1 cellular context compared by ENCODE assay signal in genomic region chr4:186260504-186261448, GRCh38.
TF ChIP-seq lines count a peak whose summit lies in the region.

No MANE protein-coding gene starts in this region.

TF ChIP-seq in HepG2, 621 proteins besides CTCF, POLR2A, EP300 and RAD21 (continued from another document and continues in another):
- TF ChIP-seq HCFC1 (IDR thresholded peaks at IDR 0.05; ENCODE audit: low read depth, low read length) (no peak; the same call in 1 of the 2 replicates), EED (CRISPR knock-in tag; IDR thresholded peaks at IDR 0.05) (peak; percentile 84; the same call in 1 of the 2 replicates), TEAD3 (CRISPR knock-in tag; optimal IDR thresholded peaks at IDR 0.05; ENCODE audit: borderline replicate concordance) (peak; percentile 46), STAT5B (CRISPR knock-in tag; IDR thresholded peaks at IDR 0.05) (0 out of 2 replicates have a peak, but pooled peaks have one; percentile 81), NRL (CRISPR knock-in tag; IDR thresholded peaks at IDR 0.05; ENCODE audit: borderline replicate concordance) (peak; percentile 94), ARNTL (CRISPR knock-in tag; IDR thresholded peaks at IDR 0.05) (peak; percentile 97), ZNF333 (CRISPR knock-in tag; IDR thresholded peaks at IDR 0.05; ENCODE audit: borderline replicate concordance) (peak; percentile 80; the same call in 1 of the 2 replicates), NKX3-1 (CRISPR knock-in tag; IDR thresholded peaks at IDR 0.05) (peak; percentile 84; the same call in 1 of the 2 replicates), ZFP41 (CRISPR knock-in tag; IDR thresholded peaks at IDR 0.05; ENCODE audit: borderline replicate concordance) (peak; percentile 91), FOXC1 (CRISPR knock-in tag; IDR thresholded peaks at IDR 0.05; ENCODE audit: borderline replicate concordance) (peak; percentile 96), ZNF687 (CRISPR knock-in tag; IDR thresholded peaks at IDR 0.05) (peak; percentile 99), RELA (CRISPR knock-in tag; IDR thresholded peaks at IDR 0.05) (peak; percentile 64; the same call in 1 of the 2 replicates), JUND (CRISPR knock-in tag; IDR thresholded peaks at IDR 0.05) (peak; percentile 53; the same call in 1 of the 2 replicates), ZBTB1 (CRISPR knock-in tag; IDR thresholded peaks at IDR 0.05; ENCODE audit: borderline replicate concordance) (peak; percentile 58; the same call in 1 of the 2 replicates), FLYWCH1 (CRISPR knock-in tag; IDR thresholded peaks at IDR 0.05) (no peak), MATR3 (CRISPR knock-in tag; IDR thresholded peaks at IDR 0.05) (no peak), KMT2B (CRISPR knock-in tag; IDR thresholded peaks at IDR 0.05) (peak; percentile 57), CREB1 (IDR thresholded peaks at IDR 0.05) (peak; percentile 21; the same call in 1 of the 2 replicates), CREB1 (CRISPR knock-in tag; IDR thresholded peaks at IDR 0.05) (peak; percentile 38), TARDBP (CRISPR knock-in tag; IDR thresholded peaks at IDR 0.05) (peak; percentile 49; the same call in 1 of the 2 replicates), TP53 (CRISPR knock-in tag; conservative IDR thresholded peaks at IDR 0.05) (0 out of 2 replicates have a peak, but pooled peaks have one; percentile 15), SMAD3 (CRISPR knock-in tag; IDR thresholded peaks at IDR 0.05) (peak; percentile 75; the same call in 1 of the 2 replicates), CCDC6 (CRISPR knock-in tag; IDR thresholded peaks at IDR 0.05) (peak; percentile 84), ZNF616 (CRISPR knock-in tag; IDR thresholded peaks at IDR 0.05; ENCODE audit: low read depth) (peak; percentile 91), TFDP2 (CRISPR knock-in tag; IDR thresholded peaks at IDR 0.05) (peak; percentile 74), NPAS2 (CRISPR knock-in tag; IDR thresholded peaks at IDR 0.05; ENCODE audit: borderline replicate concordance) (peak; percentile 81; the same call in 1 of the 2 replicates), ZFP82 (CRISPR knock-in tag; IDR thresholded peaks at IDR 0.05; ENCODE audit: borderline replicate concordance) (no peak), HNRNPL (IDR thresholded peaks at IDR 0.05; ENCODE audit: low read depth, low read length) (peak; percentile 82; the same call in 1 of the 2 replicates), ZFP36L2 (CRISPR knock-in tag; IDR thresholded peaks at IDR 0.05) (no peak), ZNF251 (CRISPR knock-in tag; IDR thresholded peaks at IDR 0.05) (0 out of 2 replicates have a peak, but pooled peaks have one; percentile 91), FOXA1 (IDR thresholded peaks at IDR 0.05) (no peak), FOXA1 (CRISPR knock-in tag; IDR thresholded peaks at IDR 0.05) (no peak), ZBTB33 (CRISPR knock-in tag; IDR thresholded peaks at IDR 0.05) (peak; percentile 91), MEIS1 (CRISPR knock-in tag; IDR thresholded peaks at IDR 0.05; ENCODE audit: borderline replicate concordance) (peak; percentile 87), ZNF619 (CRISPR knock-in tag; IDR thresholded peaks at IDR 0.05) (0 out of 2 replicates have a peak, but pooled peaks have one; percentile 48)
- TF ChIP-seq, protein P1, sequence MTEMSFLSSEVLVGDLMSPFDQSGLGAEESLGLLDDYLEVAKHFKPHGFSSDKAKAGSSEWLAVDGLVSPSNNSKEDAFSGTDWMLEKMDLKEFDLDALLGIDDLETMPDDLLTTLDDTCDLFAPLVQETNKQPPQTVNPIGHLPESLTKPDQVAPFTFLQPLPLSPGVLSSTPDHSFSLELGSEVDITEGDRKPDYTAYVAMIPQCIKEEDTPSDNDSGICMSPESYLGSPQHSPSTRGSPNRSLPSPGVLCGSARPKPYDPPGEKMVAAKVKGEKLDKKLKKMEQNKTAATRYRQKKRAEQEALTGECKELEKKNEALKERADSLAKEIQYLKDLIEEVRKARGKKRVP (CRISPR knock-in tag; IDR thresholded peaks at IDR 0.05), result peak in 1 of 2 experiments; percentile 37; a peak in 2 of 4 replicates
- TF ChIP-seq, protein P2, sequence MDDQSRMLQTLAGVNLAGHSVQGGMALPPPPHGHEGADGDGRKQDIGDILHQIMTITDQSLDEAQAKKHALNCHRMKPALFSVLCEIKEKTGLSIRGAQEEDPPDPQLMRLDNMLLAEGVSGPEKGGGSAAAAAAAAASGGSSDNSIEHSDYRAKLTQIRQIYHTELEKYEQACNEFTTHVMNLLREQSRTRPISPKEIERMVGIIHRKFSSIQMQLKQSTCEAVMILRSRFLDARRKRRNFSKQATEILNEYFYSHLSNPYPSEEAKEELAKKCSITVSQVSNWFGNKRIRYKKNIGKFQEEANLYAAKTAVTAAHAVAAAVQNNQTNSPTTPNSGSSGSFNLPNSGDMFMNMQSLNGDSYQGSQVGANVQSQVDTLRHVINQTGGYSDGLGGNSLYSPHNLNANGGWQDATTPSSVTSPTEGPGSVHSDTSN (CRISPR knock-in tag; IDR thresholded peaks at IDR 0.05; ENCODE audit: borderline replicate concordance), result no peak
- TF ChIP-seq, protein P3, sequence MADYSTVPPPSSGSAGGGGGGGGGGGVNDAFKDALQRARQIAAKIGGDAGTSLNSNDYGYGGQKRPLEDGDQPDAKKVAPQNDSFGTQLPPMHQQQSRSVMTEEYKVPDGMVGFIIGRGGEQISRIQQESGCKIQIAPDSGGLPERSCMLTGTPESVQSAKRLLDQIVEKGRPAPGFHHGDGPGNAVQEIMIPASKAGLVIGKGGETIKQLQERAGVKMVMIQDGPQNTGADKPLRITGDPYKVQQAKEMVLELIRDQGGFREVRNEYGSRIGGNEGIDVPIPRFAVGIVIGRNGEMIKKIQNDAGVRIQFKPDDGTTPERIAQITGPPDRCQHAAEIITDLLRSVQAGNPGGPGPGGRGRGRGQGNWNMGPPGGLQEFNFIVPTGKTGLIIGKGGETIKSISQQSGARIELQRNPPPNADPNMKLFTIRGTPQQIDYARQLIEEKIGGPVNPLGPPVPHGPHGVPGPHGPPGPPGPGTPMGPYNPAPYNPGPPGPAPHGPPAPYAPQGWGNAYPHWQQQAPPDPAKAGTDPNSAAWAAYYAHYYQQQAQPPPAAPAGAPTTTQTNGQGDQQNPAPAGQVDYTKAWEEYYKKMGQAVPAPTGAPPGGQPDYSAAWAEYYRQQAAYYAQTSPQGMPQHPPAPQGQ (CRISPR knock-in tag; IDR thresholded peaks at IDR 0.05; ENCODE audit: borderline replicate concordance), result no peak
- TF ChIP-seq, protein P4, sequence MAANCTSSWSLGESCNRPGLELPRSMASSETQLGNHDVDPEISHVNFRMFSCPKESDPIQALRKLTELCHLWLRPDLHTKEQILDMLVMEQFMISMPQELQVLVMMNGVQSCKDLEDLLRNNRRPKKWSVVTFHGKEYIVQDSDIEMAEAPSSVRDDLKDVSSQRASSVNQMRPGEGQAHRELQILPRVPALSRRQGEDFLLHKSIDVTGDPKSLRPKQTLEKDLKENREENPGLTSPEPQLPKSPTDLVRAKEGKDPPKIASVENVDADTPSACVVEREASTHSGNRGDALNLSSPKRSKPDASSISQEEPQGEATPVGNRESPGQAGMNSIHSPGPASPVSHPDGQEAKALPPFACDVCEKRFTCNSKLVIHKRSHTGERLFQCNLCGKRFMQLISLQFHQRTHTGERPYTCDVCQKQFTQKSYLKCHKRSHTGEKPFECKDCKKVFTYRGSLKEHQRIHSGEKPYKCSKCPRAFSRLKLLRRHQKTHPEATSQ (CRISPR knock-in tag; IDR thresholded peaks at IDR 0.05; ENCODE audit: borderline replicate concordance), result peak; percentile 53
- TF ChIP-seq, protein P5, sequence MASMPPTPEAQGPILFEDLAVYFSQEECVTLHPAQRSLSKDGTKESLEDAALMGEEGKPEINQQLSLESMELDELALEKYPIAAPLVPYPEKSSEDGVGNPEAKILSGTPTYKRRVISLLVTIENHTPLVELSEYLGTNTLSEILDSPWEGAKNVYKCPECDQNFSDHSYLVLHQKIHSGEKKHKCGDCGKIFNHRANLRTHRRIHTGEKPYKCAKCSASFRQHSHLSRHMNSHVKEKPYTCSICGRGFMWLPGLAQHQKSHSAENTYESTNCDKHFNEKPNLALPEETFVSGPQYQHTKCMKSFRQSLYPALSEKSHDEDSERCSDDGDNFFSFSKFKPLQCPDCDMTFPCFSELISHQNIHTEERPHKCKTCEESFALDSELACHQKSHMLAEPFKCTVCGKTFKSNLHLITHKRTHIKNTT (CRISPR knock-in tag; IDR thresholded peaks at IDR 0.05), result no peak
- TF ChIP-seq, protein P6, sequence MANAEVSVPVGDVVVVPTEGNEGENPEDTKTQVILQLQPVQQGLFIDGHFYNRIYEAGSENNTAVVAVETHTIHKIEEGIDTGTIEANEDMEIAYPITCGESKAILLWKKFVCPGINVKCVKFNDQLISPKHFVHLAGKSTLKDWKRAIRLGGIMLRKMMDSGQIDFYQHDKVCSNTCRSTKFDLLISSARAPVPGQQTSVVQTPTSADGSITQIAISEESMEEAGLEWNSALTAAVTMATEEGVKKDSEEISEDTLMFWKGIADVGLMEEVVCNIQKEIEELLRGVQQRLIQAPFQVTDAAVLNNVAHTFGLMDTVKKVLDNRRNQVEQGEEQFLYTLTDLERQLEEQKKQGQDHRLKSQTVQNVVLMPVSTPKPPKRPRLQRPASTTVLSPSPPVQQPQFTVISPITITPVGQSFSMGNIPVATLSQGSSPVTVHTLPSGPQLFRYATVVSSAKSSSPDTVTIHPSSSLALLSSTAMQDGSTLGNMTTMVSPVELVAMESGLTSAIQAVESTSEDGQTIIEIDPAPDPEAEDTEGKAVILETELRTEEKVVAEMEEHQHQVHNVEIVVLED (CRISPR knock-in tag; IDR thresholded peaks at IDR 0.05; ENCODE audit: borderline replicate concordance), result peak; percentile 44; the same call in 1 of the 2 replicates
- TF ChIP-seq, protein P7, sequence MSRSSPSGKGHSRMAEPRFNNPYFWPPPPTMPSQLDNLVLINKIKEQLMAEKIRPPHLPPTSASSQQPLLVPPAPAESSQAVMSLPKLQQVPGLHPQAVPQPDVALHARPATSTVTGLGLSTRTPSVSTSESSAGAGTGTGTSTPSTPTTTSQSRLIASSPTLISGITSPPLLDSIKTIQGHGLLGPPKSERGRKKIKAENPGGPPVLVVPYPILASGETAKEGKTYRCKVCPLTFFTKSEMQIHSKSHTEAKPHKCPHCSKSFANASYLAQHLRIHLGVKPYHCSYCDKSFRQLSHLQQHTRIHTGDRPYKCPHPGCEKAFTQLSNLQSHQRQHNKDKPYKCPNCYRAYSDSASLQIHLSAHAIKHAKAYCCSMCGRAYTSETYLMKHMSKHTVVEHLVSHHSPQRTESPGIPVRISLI (CRISPR knock-in tag; IDR thresholded peaks at IDR 0.05; ENCODE audit: borderline replicate concordance), result 0 out of 2 replicates have a peak, but pooled peaks have one; percentile 45
- TF ChIP-seq, protein P8, sequence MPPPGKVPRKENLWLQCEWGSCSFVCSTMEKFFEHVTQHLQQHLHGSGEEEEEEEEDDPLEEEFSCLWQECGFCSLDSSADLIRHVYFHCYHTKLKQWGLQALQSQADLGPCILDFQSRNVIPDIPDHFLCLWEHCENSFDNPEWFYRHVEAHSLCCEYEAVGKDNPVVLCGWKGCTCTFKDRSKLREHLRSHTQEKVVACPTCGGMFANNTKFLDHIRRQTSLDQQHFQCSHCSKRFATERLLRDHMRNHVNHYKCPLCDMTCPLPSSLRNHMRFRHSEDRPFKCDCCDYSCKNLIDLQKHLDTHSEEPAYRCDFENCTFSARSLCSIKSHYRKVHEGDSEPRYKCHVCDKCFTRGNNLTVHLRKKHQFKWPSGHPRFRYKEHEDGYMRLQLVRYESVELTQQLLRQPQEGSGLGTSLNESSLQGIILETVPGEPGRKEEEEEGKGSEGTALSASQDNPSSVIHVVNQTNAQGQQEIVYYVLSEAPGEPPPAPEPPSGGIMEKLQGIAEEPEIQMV (CRISPR knock-in tag; IDR thresholded peaks at IDR 0.05; ENCODE audit: low read depth), result peak; percentile 78
